8 cellular contexts compared by ENCODE assay signal in genomic region chr12:104671407-104672095, GRCh38.
A peak's percentile ranks its signal among the peaks of the same experiment; 100 is the strongest.
DNase-seq lines count a peak whose midpoint lies in the region; ATAC-seq and TF ChIP-seq lines count a peak whose summit lies in the region.

No MANE protein-coding gene starts in this region.

- peaks cover 66% of the 10 kb centered on the region for H3K4me1 Mint-ChIP-seq in nephron progenitor cell

- H3K27me3 Mint-ChIP-seq in nephron progenitor cell (ENCODE audit: low read depth, poor library complexity), result peaks cover 4% of the 10 kb centered on the region

- no peak for TF ChIP-seq POLR2A in erythroblast (IDR thresholded peaks at IDR 0.05; ENCODE audit: low read length)

- no peak for TF ChIP-seq CTCF in nephron progenitor cell (IDR thresholded peaks at IDR 0.05)

- H3K27ac Mint-ChIP-seq in nephron progenitor cell, result peak overlapping the region; percentile 52

- peak; percentile 74 for ATAC-seq in HG02885 (IDR thresholded peaks at IDR 0.05; ENCODE audit: poor library complexity, unreplicated experiment)

- no peak overlapping the region for H3K4me3 Mint-ChIP-seq in nephron progenitor cell

- no peaks in the 10 kb centered on the region for H3K36me3 Mint-ChIP-seq in nephron progenitor cell (ENCODE audit: low read depth)

- no peaks in the 10 kb centered on the region for H3K9me3 Mint-ChIP-seq in nephron progenitor cell

- DNase-seq in NCI-H510A treated with DMSO at 0.1 percent for 48 hours (lab: John Stamatoyannopoulos, UW), result peak; percentile 75
- no peak for DNase-seq in NCI-H510A (lab: John Stamatoyannopoulos, UW)
- DNase-seq in NOMO-1 treated with DMSO at 0.1 percent for 48 hours (lab: John Stamatoyannopoulos, UW; ENCODE audit: unreplicated experiment), result peak; percentile 94
- peak; percentile 83 for DNase-seq in activated CD8-positive, alpha-beta memory T cell treated with anti-CD3 and anti-CD28 coated beads, Interleukin-2, amount 50 U/mL, for 48 hours
- peak; percentile 84 to 91 for DNase-seq in erythroblast (lab: John Stamatoyannopoulos, UW)
- no peak for DNase-seq in nephron progenitor cell
- DNase-seq in stromal cell of bone marrow (ENCODE audit: low read depth), result peak; percentile 81

Comparison
In these comparisons a context has a peak if more than half of its experiments do, and no peak if none do; other contexts are left out.
1. DNase-seq: peak in NCI-H510A treated with DMSO at 0.1 percent for 48 hours (single experiment), NOMO-1 treated with DMSO at 0.1 percent for 48 hours (single experiment), activated CD8-positive, alpha-beta memory T cell treated with anti-CD3 and anti-CD28 coated beads, Interleukin-2, amount 50 U/mL, for 48 hours (single experiment), erythroblast (2 of 2) and stromal cell of bone marrow (single experiment); none in NCI-H510A (single experiment) and nephron progenitor cell (single experiment).